32 cellular contexts compared by ENCODE assay signal in genomic region chr1:230706887-230707731, GRCh38. TPM values are rescaled to one million over a fixed set of nuclear protein-coding genes. Genes with fewer than 3 reads are reported as not detected.
"Had no signal": no experiment of that assay in that cellular context is flagged by ENCODE, and none has a peak within 500 bp of the region (broad histone marks: within the 10 kb centered on the region; RNA-seq: fewer than 3 reads in every experiment).

No MANE protein-coding gene starts in this region.

- H3K79me2 ChIP-seq: hepatocyte had no signal

- H2AFZ ChIP-seq: hepatocyte had no signal

- H3K27ac ChIP-seq: colonic mucosa, epithelial cell of prostate, heart left ventricle, left lung, lower lobe of right lung, prostate gland, sigmoid colon, stomach, tibial artery had no signal

- H3K9me3 Mint-ChIP-seq: dendritic cell treated with granulocyte-macrophage colony-stimulating factor and Interleukin-4, amounts not matched to agents 40 ng/mL and 50 ng/mL, for 4 days; endodermal cell; naive thymus-derived CD8-positive, alpha-beta T cell; stimulated activated effector memory CD8-positive, alpha-beta T cell treated with anti-CD3 and anti-CD28 coated beads, Interleukin-12 subunit alpha, Interleukin-12 subunit beta, amount 100 ng/mL, for 72 hours; type B pancreatic cell had no signal

- H3K36me3 ChIP-seq: colonic mucosa, gastrocnemius medialis, left lung, lower lobe of right lung, prostate gland, sigmoid colon, stomach had no signal

- ATAC-seq: esophagus mucosa; gastrocnemius medialis; heart left ventricle; left cardiac atrium; left lung; lower lobe of right lung; naive thymus-derived CD8-positive, alpha-beta T cell; stimulated activated effector memory CD8-positive, alpha-beta T cell treated with anti-CD3 and anti-CD28 coated beads, Interleukin-12 subunit alpha, Interleukin-12 subunit beta, amount 100 ng/mL, for 72 hours had no signal

- H3K27ac Mint-ChIP-seq: dendritic cell treated with granulocyte-macrophage colony-stimulating factor and Interleukin-4, amounts not matched to agents 40 ng/mL and 50 ng/mL, for 4 days; endodermal cell; naive thymus-derived CD8-positive, alpha-beta T cell; stimulated activated effector memory CD8-positive, alpha-beta T cell treated with anti-CD3 and anti-CD28 coated beads, Interleukin-12 subunit alpha, Interleukin-12 subunit beta, amount 100 ng/mL, for 72 hours had no signal

- DNase-seq: colonic mucosa; effector CD8-positive, alpha-beta T cell; endodermal cell; foreskin fibroblast; gastrocnemius medialis; heart left ventricle; kidney; left cardiac atrium; left lung; lower lobe of right lung; naive thymus-derived CD8-positive, alpha-beta T cell; nucleus accumbens; sigmoid colon; stimulated activated CD4-positive, alpha-beta T cell treated with anti-CD3 and anti-CD28 coated beads, Interleukin-2, amount 100 ng/mL, for 24 hours; stimulated activated CD4-positive, alpha-beta T cell treated with anti-CD3 and anti-CD28 coated beads, Interleukin-4, amount 100 ng/mL, for 24 hours; stimulated activated naive CD4-positive, alpha-beta T cell treated with Interleukin-2 at 50 U/mL for 16 hours; stomach; tibial artery had no signal

- H3K27me3 ChIP-seq: colonic mucosa, gastrocnemius medialis, heart left ventricle, hepatocyte, left lung, right atrium auricular region, sigmoid colon, stomach, tibial artery had no signal

- H3K4me3 ChIP-seq: colonic mucosa, gastrocnemius medialis, hepatocyte, left lung, lower lobe of right lung, prostate gland, right atrium auricular region, sigmoid colon, stomach, tibial artery had no signal

- FAIRE-seq: kidney had no signal

- H3K4me3 Mint-ChIP-seq: dendritic cell treated with granulocyte-macrophage colony-stimulating factor and Interleukin-4, amounts not matched to agents 40 ng/mL and 50 ng/mL, for 4 days; endodermal cell; naive thymus-derived CD8-positive, alpha-beta T cell; stimulated activated effector memory CD8-positive, alpha-beta T cell treated with anti-CD3 and anti-CD28 coated beads, Interleukin-12 subunit alpha, Interleukin-12 subunit beta, amount 100 ng/mL, for 72 hours; type B pancreatic cell had no signal

- H3K9me3 ChIP-seq: colonic mucosa, gastrocnemius medialis, heart left ventricle, left lung, lower lobe of right lung, prostate gland, right atrium auricular region, sigmoid colon, stomach, tibial artery had no signal

- H3K36me3 Mint-ChIP-seq: naive thymus-derived CD8-positive, alpha-beta T cell; stimulated activated effector memory CD8-positive, alpha-beta T cell treated with anti-CD3 and anti-CD28 coated beads, Interleukin-12 subunit alpha, Interleukin-12 subunit beta, amount 100 ng/mL, for 72 hours; type B pancreatic cell had no signal

- H3K4me1 ChIP-seq: left lung, lower lobe of right lung, prostate gland, sigmoid colon, tibial artery had no signal

- H3K4me2 ChIP-seq: hepatocyte had no signal

RNA-seq across cellular contexts. Expression of gene AGT, which starts 6.8 kb away (rescaled TPM):
- total RNA-seq: endodermal cell; naive thymus-derived CD8-positive, alpha-beta T cell had no signal
- polyA plus RNA-seq: naive thymus-derived CD8-positive, alpha-beta T cell had no signal

RNA-seq across cellular contexts. Expression of gene CAPN9, which starts 40.1 kb away (rescaled TPM):
- total RNA-seq: chondrocyte; esophagus mucosa; gastrocnemius medialis; mesenteric fat pad; myocyte; naive thymus-derived CD8-positive, alpha-beta T cell; osteocyte; right atrium auricular region; subcutaneous adipose tissue; temporal lobe had no signal
- polyA plus RNA-seq: naive thymus-derived CD8-positive, alpha-beta T cell had no signal
